In genomic region chr16:56257666-56258359, GRCh38 we compare ENCODE assay signal across 12 cellular contexts.
DNase-seq lines count a peak whose midpoint lies in the region; ATAC-seq and TF ChIP-seq lines count a peak whose summit lies in the region.
"Had no signal": no experiment of that assay in that cellular context is flagged by ENCODE, and none has a peak within 500 bp of the region (broad histone marks: within the 10 kb centered on the region; RNA-seq: fewer than 3 reads in every experiment).

No MANE protein-coding gene starts in this region.

- peak; percentile 53 for DNase-seq in NCI-H446 treated with DMSO at 0.1 percent for 48 hours (lab: John Stamatoyannopoulos, UW)
- peak in 2 of 3 donors; percentile 37 to 81 for DNase-seq in right cardiac atrium
- no peak for DNase-seq in nephron progenitor cell
- DNase-seq: activated CD4-positive, alpha-beta T cell treated with anti-CD3 and anti-CD28 coated beads, Interleukin-2, amount 50 U/mL, for 1 hour; activated naive CD4-positive, alpha-beta T cell treated with Interleukin-2 at 50 U/mL for 16 hours; kidney glomerular epithelial cell; stimulated activated naive CD8-positive, alpha-beta T cell treated with anti-CD3 and anti-CD28 coated beads, Interleukin-15, Interleukin-2, amounts not matched to agents 100 U/mL and 50 U/mL, for 24 hours had no signal

- H3K27ac Mint-ChIP-seq in brain (peak overlapping the region in 4 of 5 experiments; percentile 43 to 72 (median 62)), nephron progenitor cell (no peak overlapping the region)

- H3K27me3 ChIP-seq in right cardiac atrium (ENCODE audit: control insufficient read depth, insufficient read depth) (no peaks in the 10 kb centered on the region), stomach smooth muscle (ENCODE audit: control insufficient read depth in 1 of 2, insufficient read depth in 2 of 2, low read length in 2 of 2) (no peaks in the 10 kb centered on the region)
- H3K27me3 ChIP-seq: uterus had no signal

- H3K4me1 ChIP-seq in right cardiac atrium (ENCODE audit: control insufficient read depth, insufficient read depth, low read length) (peaks cover 38% of the 10 kb centered on the region), stomach smooth muscle (ENCODE audit: control insufficient read depth, insufficient read depth, low read length) (peaks cover 72% of the 10 kb centered on the region)
- H3K4me1 ChIP-seq: uterus had no signal

- H3K36me3 Mint-ChIP-seq in brain (peaks cover 25% of the 10 kb centered on the region), nephron progenitor cell (ENCODE audit: low read depth) (no peaks in the 10 kb centered on the region)

- H3K4me1 Mint-ChIP-seq in brain = peaks cover 85% of the 10 kb centered on the region
- peaks cover 24% of the 10 kb centered on the region for H3K4me1 Mint-ChIP-seq in nephron progenitor cell

- intact Hi-C loops in right cardiac atrium (cut with DNase I) = loop anchor here in 1 of 4 donors (10.0 kb wide), 1 partner anchor 213 kb away; no protein-coding TSS in a partner anchor

- peak overlapping the region; percentile 40 to 51 for H3K9ac ChIP-seq in stomach smooth muscle (ENCODE audit: low read length in 2 of 2)

- TF ChIP-seq CTCF in brain (conservative IDR thresholded peaks at IDR 0.05) (no peak), nephron progenitor cell (IDR thresholded peaks at IDR 0.05) (no peak)

- no peak overlapping the region for H3K4me3 Mint-ChIP-seq in brain
- no peak overlapping the region for H3K4me3 Mint-ChIP-seq in nephron progenitor cell

- peak overlapping the region; percentile 94 for H3K27ac ChIP-seq in right cardiac atrium (ENCODE audit: low read length)
- peak overlapping the region; percentile 92 for H3K27ac ChIP-seq in stomach smooth muscle (ENCODE audit: low read length)
- H3K27ac ChIP-seq: uterus had no signal

- H3K9me3 ChIP-seq in right cardiac atrium (ENCODE audit: control insufficient read depth, low read length) = no peaks in the 10 kb centered on the region
- H3K9me3 ChIP-seq in stomach smooth muscle (ENCODE audit: control insufficient read depth in 2 of 2, low read length in 2 of 2) = no peaks in the 10 kb centered on the region
- H3K9me3 ChIP-seq: uterus had no signal

- WGBS in right cardiac atrium = 44% methylated on average over 8 of the region's 8 CpGs

- H3K9me3 Mint-ChIP-seq in brain (peaks cover 0 to 3% (median 0%) of the 10 kb centered on the region in 5 experiments), nephron progenitor cell (no peaks in the 10 kb centered on the region)

- H3K27me3 Mint-ChIP-seq in brain (no peaks in the 10 kb centered on the region), nephron progenitor cell (ENCODE audit: low read depth, poor library complexity) (peaks cover 15% of the 10 kb centered on the region)

- peaks cover 0 to 3% of the 10 kb centered on the region in 2 donors for H3K36me3 ChIP-seq in stomach smooth muscle (ENCODE audit: control insufficient read depth in 2 of 2, insufficient read depth in 2 of 2, low read length in 2 of 2)
- H3K36me3 ChIP-seq: uterus had no signal

- ATAC-seq in right cardiac atrium (peak in 1 of 2 donors; percentile 36), GM18870 (IDR thresholded peaks at IDR 0.05; ENCODE audit: unreplicated experiment) (no peak), HG02588 (IDR thresholded peaks at IDR 0.05; ENCODE audit: unreplicated experiment) (no peak)
- ATAC-seq: stimulated activated naive CD8-positive, alpha-beta T cell treated with anti-CD3 and anti-CD28 coated beads, Interleukin-15, Interleukin-2, amounts not matched to agents 100 U/mL and 50 U/mL, for 24 hours had no signal

- no peak overlapping the region for H3K4me3 ChIP-seq in right cardiac atrium (ENCODE audit: low read length)
- peak overlapping the region; percentile 23 to 35 for H3K4me3 ChIP-seq in stomach smooth muscle (ENCODE audit: low read length in 2 of 2)
- H3K4me3 ChIP-seq: uterus had no signal
